9 cellular contexts compared by ENCODE assay signal in the genomic region with DNA sequence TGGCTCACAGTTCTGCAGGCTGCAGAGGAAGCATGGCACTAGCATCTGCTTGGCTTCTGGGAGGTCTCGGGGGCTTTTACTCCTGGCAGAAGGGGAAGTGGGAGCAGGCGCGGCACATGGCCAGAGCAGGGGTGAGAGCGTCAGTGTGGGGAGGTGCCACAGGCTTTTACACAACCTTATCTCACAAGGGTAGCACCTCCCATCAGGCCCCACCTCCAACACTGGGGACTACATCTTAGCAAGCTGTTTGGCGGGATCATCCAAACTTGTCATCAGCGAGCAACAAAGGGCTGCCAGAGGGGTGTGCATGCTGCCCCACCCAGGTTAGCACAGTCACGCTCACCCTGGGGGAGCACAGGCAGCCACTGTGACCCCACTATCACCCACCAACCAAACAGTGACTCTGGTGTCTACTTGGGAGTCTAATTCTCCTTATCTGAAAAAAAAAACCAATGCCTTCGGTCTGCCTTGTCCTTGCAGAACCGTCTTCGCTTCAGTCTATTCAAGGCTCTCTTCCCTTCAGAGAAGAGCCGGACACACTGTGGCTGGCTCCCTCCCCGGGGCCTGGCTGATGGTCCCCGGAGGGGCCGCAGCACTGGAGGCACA. TPM values are rescaled to one million over a fixed set of nuclear protein-coding genes. Genes with fewer than 3 reads are reported as not detected.
DNase-seq lines count a peak whose midpoint lies in the region; ATAC-seq and TF ChIP-seq lines count a peak whose summit lies in the region.
"Had no signal": no experiment of that assay in that cellular context is flagged by ENCODE, and none has a peak within 500 bp of the region (broad histone marks: within the 10 kb centered on the region; RNA-seq: fewer than 3 reads in every experiment).

No MANE protein-coding gene starts in this region.

- no peak overlapping the region for H3K4me3 Mint-ChIP-seq in nephron progenitor cell
- H3K4me3 Mint-ChIP-seq in naive thymus-derived CD8-positive, alpha-beta T cell: peak overlapping the region in 1 of 10 donors; percentile 20

- no peaks in the 10 kb centered on the region for H3K27me3 Mint-ChIP-seq in nephron progenitor cell (ENCODE audit: low read depth, poor library complexity)
- no peaks in the 10 kb centered on the region for H3K27me3 Mint-ChIP-seq in naive thymus-derived CD8-positive, alpha-beta T cell

- H3K4me3 ChIP-seq in esophagus muscularis mucosa: peak overlapping the region in 1 of 4 donors; percentile 6

- H3K36me3 Mint-ChIP-seq in nephron progenitor cell (ENCODE audit: low read depth): peaks cover 14% of the 10 kb centered on the region
- peaks cover 0 to 34% (median 5%) of the 10 kb centered on the region in 3 donors for H3K36me3 Mint-ChIP-seq in naive thymus-derived CD8-positive, alpha-beta T cell

- POLR2A ChIA-PET in naive thymus-derived CD8-positive, alpha-beta T cell (lab: Charles Lee): no interaction called here

- peaks cover 9 to 21% (median 18%) of the 10 kb centered on the region in 4 donors for H3K4me1 ChIP-seq in esophagus muscularis mucosa

- intact Hi-C loops in esophagus muscularis mucosa (cut with DNase I): no loop called here

- H3K27ac Mint-ChIP-seq in nephron progenitor cell: peak overlapping the region; percentile 86
- H3K27ac Mint-ChIP-seq in naive thymus-derived CD8-positive, alpha-beta T cell: peak overlapping the region in 5 of 10 donors; percentile 43 to 78 (median 62)

- no peaks in the 10 kb centered on the region for H3K27me3 ChIP-seq in esophagus muscularis mucosa

- no peak for ATAC-seq in HG03135 (IDR thresholded peaks at IDR 0.05; ENCODE audit: unreplicated experiment)
- no peak for ATAC-seq in naive thymus-derived CD8-positive, alpha-beta T cell

- TF ChIP-seq EP300 in esophagus muscularis mucosa (IDR thresholded peaks at IDR 0.05): no peak

- peaks cover 46% of the 10 kb centered on the region for H3K4me1 Mint-ChIP-seq in nephron progenitor cell
- H3K4me1 Mint-ChIP-seq in naive thymus-derived CD8-positive, alpha-beta T cell: peaks cover 0 to 37% (median 9%) of the 10 kb centered on the region in 4 donors

- H3K27ac ChIP-seq in esophagus muscularis mucosa (replicated peaks in 1 of 4): peak overlapping the region; percentile 18 to 40 (median 26)
- H3K27ac ChIP-seq: VCaP had no signal

- no peak for TF ChIP-seq POLR2A in esophagus muscularis mucosa (IDR thresholded peaks at IDR 0.05; ENCODE audit: low read depth)

- DNase-seq in DMS 273 (lab: John Stamatoyannopoulos, UW; ENCODE audit: unreplicated experiment): peak; percentile 74
- peak; percentile 42 for DNase-seq in NOMO-1 treated with dmso at 0.1 percent for 144 hours (lab: John Stamatoyannopoulos, UW; ENCODE audit: unreplicated experiment)
- DNase-seq in esophagus muscularis mucosa (ENCODE audit: extremely low spot score): no peak
- no peak for DNase-seq in nephron progenitor cell
- DNase-seq in NCI-H2196 treated with DMSO at 0.1 percent for 48 hours (lab: John Stamatoyannopoulos, UW; ENCODE audit: unreplicated experiment): no peak
- DNase-seq in naive thymus-derived CD8-positive, alpha-beta T cell: no peak
- no peak for DNase-seq in DMS153 (lab: John Stamatoyannopoulos, UW)

- H3K9me3 ChIP-seq in esophagus muscularis mucosa: no peaks in the 10 kb centered on the region

- 60% methylated on average over 4 of the region's 14 CpGs for WGBS in esophagus muscularis mucosa

- TF ChIP-seq CTCF in esophagus muscularis mucosa (IDR thresholded peaks at IDR 0.05) (no peak), nephron progenitor cell (IDR thresholded peaks at IDR 0.05) (no peak)

- H3K36me3 ChIP-seq in esophagus muscularis mucosa: peaks cover 6 to 34% (median 24%) of the 10 kb centered on the region in 4 donors

- H3K9me3 Mint-ChIP-seq in nephron progenitor cell: no peaks in the 10 kb centered on the region
- no peaks in the 10 kb centered on the region for H3K9me3 Mint-ChIP-seq in naive thymus-derived CD8-positive, alpha-beta T cell

RNA-seq across cellular contexts. Expression of gene YPEL1, which starts 19.0 kb away (rescaled TPM):
- 10 to 100 TPM; 12.0 to 30.7 (median 16.5) TPM for total RNA-seq in esophagus muscularis mucosa
- 1 to 10 TPM; 5.3 to 6.7 TPM for total RNA-seq in naive thymus-derived CD8-positive, alpha-beta T cell
- polyA plus RNA-seq in naive thymus-derived CD8-positive, alpha-beta T cell: 10 to 100 TPM in 1 of 3 donors, 1 to 10 TPM in 2; 1.8 to 15.3 (median 3.3) TPM

Comparison
In these comparisons a context has a peak if more than half of its experiments do, and no peak if none do; other contexts are left out.
1. DNase-seq: peak in DMS 273 (single experiment) and NOMO-1 treated with dmso at 0.1 percent for 144 hours (single experiment); none in esophagus muscularis mucosa (single experiment), nephron progenitor cell (single experiment), NCI-H2196 treated with DMSO at 0.1 percent for 48 hours (single experiment), naive thymus-derived CD8-positive, alpha-beta T cell (0 of 10) and DMS153 (single experiment).